12 cellular contexts compared by ENCODE assay signal in the genomic region with DNA sequence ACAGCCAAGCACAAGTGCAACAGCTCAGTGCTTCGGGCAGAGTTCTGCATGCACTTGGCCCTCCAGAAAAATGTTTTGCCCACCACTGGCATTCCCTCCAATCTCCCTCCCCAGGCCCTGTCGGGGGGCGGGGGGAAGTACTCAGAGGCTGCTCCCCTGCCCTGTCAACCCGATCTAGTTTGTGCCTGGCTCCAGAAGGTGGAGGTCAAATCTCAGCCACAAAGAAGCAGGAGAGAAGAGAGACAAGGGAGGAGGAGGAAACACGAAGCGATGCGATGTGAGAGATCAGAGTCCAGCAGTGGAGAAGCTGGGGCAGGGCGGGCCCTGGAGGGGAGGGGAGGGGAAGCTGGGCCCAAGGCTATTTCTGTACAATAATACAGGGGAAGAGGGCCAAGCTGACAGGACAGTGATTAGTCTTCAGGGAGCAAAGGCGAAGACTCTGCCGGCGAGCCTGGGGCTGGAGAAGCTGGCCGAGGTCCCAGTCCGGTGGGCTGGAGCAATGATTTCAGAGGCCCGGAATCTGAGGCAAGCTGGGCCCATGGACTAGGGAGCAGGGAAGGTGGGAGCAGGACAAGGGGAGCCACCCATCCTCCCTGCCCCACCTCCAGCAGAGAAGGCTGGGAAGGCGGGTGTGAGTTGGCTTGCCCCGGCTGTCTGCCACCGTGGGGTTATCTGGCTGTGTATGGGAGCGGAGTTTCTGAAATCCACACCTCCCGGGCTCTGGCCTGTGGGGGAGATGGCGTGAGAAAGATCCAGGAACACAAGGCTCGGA.
DNase-seq lines count a peak whose midpoint lies in the region; ATAC-seq, FAIRE-seq and TF ChIP-seq lines count a peak whose summit lies in the region.
"Had no signal": no experiment of that assay in that cellular context is flagged by ENCODE, and none has a peak within 500 bp of the region (broad histone marks: within the 10 kb centered on the region; RNA-seq: fewer than 3 reads in every experiment).

No MANE protein-coding gene starts in this region.

- peaks cover 2% of the 10 kb centered on the region for H3K27me3 Mint-ChIP-seq in HFFc6 (ENCODE audit: insufficient read depth)
- H3K27me3 Mint-ChIP-seq in natural killer cell treated with Interleukin-12 subunit alpha and Interleukin-12 subunit beta and Interleukin-15 and Interleukin-18, amount 100 ng/mL, for 72 hours = peaks cover 10 to 20% of the 10 kb centered on the region in 2 donors

- no peaks in the 10 kb centered on the region for H3K9me3 Mint-ChIP-seq in HFFc6
- no peaks in the 10 kb centered on the region for H3K9me3 Mint-ChIP-seq in natural killer cell treated with Interleukin-12 subunit alpha and Interleukin-12 subunit beta and Interleukin-15 and Interleukin-18, amount 100 ng/mL, for 72 hours
- H3K9me3 Mint-ChIP-seq: natural killer cell had no signal

- H2AFZ ChIP-seq in endothelial cell of umbilical vein (ENCODE audit: low read depth, low read length) = peak overlapping the region; percentile 21

- H3K4me1 Mint-ChIP-seq in HFFc6 (ENCODE audit: low read depth) = peaks cover 6% of the 10 kb centered on the region
- H3K4me1 Mint-ChIP-seq in natural killer cell treated with Interleukin-12 subunit alpha and Interleukin-12 subunit beta and Interleukin-15 and Interleukin-18, amount 100 ng/mL, for 72 hours (ENCODE audit: low read depth in 2 of 2) = no peaks in the 10 kb centered on the region
- H3K4me1 Mint-ChIP-seq: natural killer cell had no signal

- TF ChIP-seq CTCF in HFFc6 (IDR thresholded peaks at IDR 0.05) (no peak), endothelial cell of umbilical vein (IDR thresholded peaks at IDR 0.05; ENCODE audit: extremely low read depth in 1 of 2, insufficient read depth in 1 of 2, low read depth in 1 of 2, low read length in 2 of 2) (no peak), left lung (IDR thresholded peaks at IDR 0.05) (no peak), gastrocnemius medialis (IDR thresholded peaks at IDR 0.05 in 4 of 5, conservative IDR thresholded peaks at IDR 0.05 in 1 of 5) (no peak)

- CTCF ChIA-PET in endothelial cell of umbilical vein (lab: Charles Lee) = interaction anchor here (0.8 to 1.4 kb wide), 3 partner anchors 24 to 168 kb away, joined by 3 to 7 read pairs (median 4); no protein-coding TSS in a partner anchor

- no peaks in the 10 kb centered on the region for H3K36me3 ChIP-seq in endothelial cell of umbilical vein (ENCODE audit: control insufficient read depth in 2 of 2, extremely low read depth in 1 of 2, insufficient read depth in 2 of 2, low read length in 2 of 2)
- H3K36me3 ChIP-seq in left lung = no peaks in the 10 kb centered on the region
- H3K36me3 ChIP-seq in gastrocnemius medialis = no peaks in the 10 kb centered on the region

- H3K27ac ChIP-seq in endothelial cell of umbilical vein (ENCODE audit: insufficient read depth, low read depth, low read length) (no peak overlapping the region), left lung (peak overlapping the region in 1 of 2 donors; percentile 23), gastrocnemius medialis (peak overlapping the region; percentile 52 to 64 (median 59))

- no peak overlapping the region for H3K4me3 ChIP-seq in endothelial cell of umbilical vein (replicated peaks in 1 of 3; ENCODE audit: insufficient read depth in 1 of 3, low read depth in 1 of 3, low read length in 3 of 3)
- no peak overlapping the region for H3K4me3 ChIP-seq in left lung
- H3K4me3 ChIP-seq in gastrocnemius medialis = peak overlapping the region in 2 of 4 donors; percentile 11 to 22

- no peak overlapping the region for H3K9ac ChIP-seq in endothelial cell of umbilical vein (replicated peaks; ENCODE audit: extremely low read depth, insufficient read depth, low read length)

- DNase-seq in HFFc6 (peak; percentile 2), endothelial cell of umbilical vein (ENCODE audit: low read depth, low spot score) (peak; percentile 65), left lung (no peak), gastrocnemius medialis (peak in 1 of 2 donors; percentile 17), NCI-H1105 (lab: John Stamatoyannopoulos, UW) (no peak)
- no peak for DNase-seq in natural killer cell treated with Interleukin-12 subunit alpha and Interleukin-12 subunit beta and Interleukin-15 and Interleukin-18, amount 100 ng/mL, for 72 hours (ENCODE audit: low spot score)
- DNase-seq in activated CD4-positive, CD25-positive, alpha-beta regulatory T cell (lab: John Stamatoyannopoulos, UW) = no peak
- DNase-seq: activated gamma-delta T cell treated with Interleukin-2 at 50 U/mL for 16 hours, COR-L47, natural killer cell, NCI-H1092 treated with DMSO at 0.1 percent for 48 hours had no signal

- H3K36me3 Mint-ChIP-seq in HFFc6 (ENCODE audit: low read depth) = no peaks in the 10 kb centered on the region
- no peaks in the 10 kb centered on the region for H3K36me3 Mint-ChIP-seq in natural killer cell treated with Interleukin-12 subunit alpha and Interleukin-12 subunit beta and Interleukin-15 and Interleukin-18, amount 100 ng/mL, for 72 hours
- H3K36me3 Mint-ChIP-seq: natural killer cell had no signal

- H3K4me2 ChIP-seq in endothelial cell of umbilical vein (ENCODE audit: insufficient read depth, low read length) = no peak overlapping the region

- TF ChIP-seq POLR2A in endothelial cell of umbilical vein (IDR thresholded peaks at IDR 0.05; ENCODE audit: low read depth, low read length) = no peak
- no peak for TF ChIP-seq POLR2A in gastrocnemius medialis (IDR thresholded peaks at IDR 0.05)

- ATAC-seq in left lung (peak; percentile 60), gastrocnemius medialis (peak; percentile 44 to 71), GM21529 (IDR thresholded peaks at IDR 0.05; ENCODE audit: unreplicated experiment) (no peak)
- ATAC-seq in natural killer cell treated with Interleukin-12 subunit alpha and Interleukin-12 subunit beta and Interleukin-15 and Interleukin-18, amount 100 ng/mL, for 72 hours = no peak
- ATAC-seq: natural killer cell had no signal

- no peak overlapping the region for H3K4me3 Mint-ChIP-seq in HFFc6
- H3K4me3 Mint-ChIP-seq in natural killer cell treated with Interleukin-12 subunit alpha and Interleukin-12 subunit beta and Interleukin-15 and Interleukin-18, amount 100 ng/mL, for 72 hours = no peak overlapping the region
- H3K4me3 Mint-ChIP-seq: natural killer cell had no signal

- H3K9me3 ChIP-seq in endothelial cell of umbilical vein (replicated peaks; ENCODE audit: control insufficient read depth, insufficient read depth, low read length) (no peaks in the 10 kb centered on the region), left lung (no peaks in the 10 kb centered on the region), gastrocnemius medialis (no peaks in the 10 kb centered on the region)

- no peak overlapping the region for H3K27ac Mint-ChIP-seq in HFFc6
- H3K27ac Mint-ChIP-seq in natural killer cell treated with Interleukin-12 subunit alpha and Interleukin-12 subunit beta and Interleukin-15 and Interleukin-18, amount 100 ng/mL, for 72 hours = no peak overlapping the region
- H3K27ac Mint-ChIP-seq: natural killer cell had no signal

- no peaks in the 10 kb centered on the region for H4K20me1 ChIP-seq in endothelial cell of umbilical vein (replicated peaks; ENCODE audit: control insufficient read depth, extremely low read depth, insufficient read depth, low read length)

- FAIRE-seq in endothelial cell of umbilical vein (lab: Jason Lieb, UNC) = peak; percentile 61

- in situ Hi-C loops in gastrocnemius medialis (cut with MboI; ENCODE audit: low sequenced_read_pairs in 4 of 4) = loop anchor here in 1 of 4 donors (25.0 kb wide), 1 partner anchor 91 kb away; no protein-coding TSS in a partner anchor

- H3K27me3 ChIP-seq in endothelial cell of umbilical vein (ENCODE audit: control insufficient read depth in 2 of 2, insufficient read depth in 2 of 2, low read length in 2 of 2) (no peaks in the 10 kb centered on the region), left lung (no peaks in the 10 kb centered on the region), gastrocnemius medialis (no peaks in the 10 kb centered on the region)

- dilution Hi-C loops in endothelial cell of umbilical vein (cut with MboI; ENCODE audit: extremely low pct_ligation_motif_present, low sequenced_read_pairs) = no loop called here

- intact Hi-C loops in endothelial cell of umbilical vein (cut with micrococcal nuclease) = loop anchor here (5.0 kb wide), 1 partner anchor 49 kb away; no protein-coding TSS in a partner anchor
- intact Hi-C loops in left lung (cut with DNase I) = loop anchor here in 1 of 2 donors (10.0 kb wide), 1 partner anchor 61 kb away; no protein-coding TSS in a partner anchor
- intact Hi-C loops in gastrocnemius medialis (cut with DNase I; ENCODE audit: low total_unique reads) = loop anchor here (1.0 to 5.0 kb wide), 2 partner anchors 64 to 167 kb away; a partner anchor contains a TSS

- H3K9me1 ChIP-seq in endothelial cell of umbilical vein (replicated peaks; ENCODE audit: control insufficient read depth, extremely low read depth, insufficient read depth, low read length) = no peaks in the 10 kb centered on the region

- H3K4me1 ChIP-seq in endothelial cell of umbilical vein (ENCODE audit: control insufficient read depth, extremely low read depth, insufficient read depth, low read length) = peaks cover 23% of the 10 kb centered on the region
- H3K4me1 ChIP-seq in left lung = peaks cover 0 to 8% of the 10 kb centered on the region in 2 donors
- H3K4me1 ChIP-seq in gastrocnemius medialis = peaks cover 3 to 17% of the 10 kb centered on the region in 2 donors

- POLR2A ChIA-PET in endothelial cell of umbilical vein (lab: Charles Lee) = interaction anchor here (1.5 kb wide), 1 partner anchor 167 kb away, joined by 7 read pairs; a partner anchor contains a TSS

- no TSS peak for BruUV-seq in endothelial cell of umbilical vein (replicated peaks; lab: Mats Ljungman, UMichigan)

- no peaks in the 10 kb centered on the region for H3K79me2 ChIP-seq in endothelial cell of umbilical vein (ENCODE audit: control insufficient read depth, insufficient read depth, low read length)

TF ChIP-seq in endothelial cell of umbilical vein, 7 proteins besides CTCF, POLR2A, EP300 and RAD21:
- TF ChIP-seq POLR2AphosphoS5 (IDR thresholded peaks at IDR 0.05; ENCODE audit: insufficient read depth, low read depth, low read length) (no peak), FOS (IDR thresholded peaks at IDR 0.05; ENCODE audit: borderline replicate concordance, insufficient read depth, low read length) (no peak), MYC (IDR thresholded peaks at IDR 0.05; ENCODE audit: low read depth, low read length) (no peak), JUN (IDR thresholded peaks at IDR 0.05; ENCODE audit: borderline replicate concordance, insufficient read depth, insufficient read length, low read depth) (no peak), EZH2 (IDR thresholded peaks at IDR 0.05; ENCODE audit: borderline replicate concordance, low read depth, low read length, severe bottlenecking) (no peak), GATA2 (IDR thresholded peaks at IDR 0.05; ENCODE audit: insufficient read depth, insufficient read length, low read depth, low read length) (no peak)
- TF ChIP-seq, protein P1, sequence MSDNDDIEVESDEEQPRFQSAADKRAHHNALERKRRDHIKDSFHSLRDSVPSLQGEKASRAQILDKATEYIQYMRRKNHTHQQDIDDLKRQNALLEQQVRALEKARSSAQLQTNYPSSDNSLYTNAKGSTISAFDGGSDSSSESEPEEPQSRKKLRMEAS (IDR thresholded peaks at IDR 0.05; ENCODE audit: insufficient read depth, insufficient read length) = no peak

Comparison
In these comparisons a context has a peak if more than half of its experiments do, and no peak if none do; other contexts are left out.
1. DNase-seq: peak in HFFc6 (single experiment) and endothelial cell of umbilical vein (single experiment); none in left lung (0 of 2), natural killer cell treated with Interleukin-12 subunit alpha and Interleukin-12 subunit beta and Interleukin-15 and Interleukin-18, amount 100 ng/mL, for 72 hours (single experiment), NCI-H1105 (single experiment) and activated CD4-positive, CD25-positive, alpha-beta regulatory T cell (0 of 4).
2. ATAC-seq: peak in left lung (single experiment) and gastrocnemius medialis (2 of 2); none in natural killer cell treated with Interleukin-12 subunit alpha and Interleukin-12 subunit beta and Interleukin-15 and Interleukin-18, amount 100 ng/mL, for 72 hours (0 of 2) and GM21529 (single experiment).